Comparison of ENCODE assay signal across 8 cellular contexts in the genomic region with DNA sequence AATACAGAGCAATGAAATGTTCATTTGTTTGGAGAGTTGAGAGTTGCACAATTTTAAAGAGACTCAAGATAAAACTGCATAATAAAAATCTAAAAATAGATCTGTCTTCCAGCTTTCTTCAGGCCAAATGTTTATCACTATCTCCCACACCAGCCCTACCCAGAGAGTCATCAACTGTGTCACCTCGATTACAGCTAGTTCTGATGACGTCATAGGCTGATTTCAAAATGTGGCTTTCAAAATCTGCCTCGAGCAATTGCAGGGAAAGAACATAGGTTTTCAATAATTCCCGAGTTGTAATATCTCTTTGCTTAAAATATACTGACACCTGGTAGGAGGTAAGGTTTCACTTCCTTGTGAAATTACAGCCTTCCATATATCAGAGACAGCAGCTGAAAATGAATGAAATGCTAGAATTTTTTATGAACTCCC.
DNase-seq lines count a peak whose midpoint lies in the region; ATAC-seq, FAIRE-seq and TF ChIP-seq lines count a peak whose summit lies in the region.

No MANE protein-coding gene starts in this region.

- POLR2A ChIA-PET in activated CD4-positive, alpha-beta T cell treated with anti-CD3 and anti-CD28 coated beads for 36 hours (lab: Charles Lee): no interaction called here

- FAIRE-seq in astrocyte (lab: Jason Lieb, UNC): peak; percentile 62

- H3K9me3 Mint-ChIP-seq in activated CD4-positive, alpha-beta T cell treated with anti-CD3 and anti-CD28 coated beads for 36 hours (ENCODE audit: low read depth): no peaks in the 10 kb centered on the region
- H3K9me3 Mint-ChIP-seq in astrocyte (ENCODE audit: unreplicated experiment): no peaks in the 10 kb centered on the region

- no peak overlapping the region for H2AFZ ChIP-seq in astrocyte (ENCODE audit: low read depth, low read length)

- H3K27me3 ChIP-seq in astrocyte (ENCODE audit: insufficient read depth, low read length) (no peaks in the 10 kb centered on the region), right lobe of liver (no peaks in the 10 kb centered on the region), vagina (no peaks in the 10 kb centered on the region), dorsolateral prefrontal cortex (no peaks in the 10 kb centered on the region)

- no peak for DNase-seq in activated CD4-positive, alpha-beta T cell treated with anti-CD3 and anti-CD28 coated beads for 36 hours
- DNase-seq in activated CD4-positive, alpha-beta T cell treated with anti-CD3 and anti-CD28 coated beads for 4 hours: no peak
- DNase-seq in astrocyte (ENCODE audit: low read depth) (peak; percentile 69), right lobe of liver (no peak), vagina (ENCODE audit: extremely low spot score in 2 of 2) (peak in 1 of 2 donors; percentile 90), dorsolateral prefrontal cortex (no peak)
- no peak for DNase-seq in stimulated activated CD4-positive, alpha-beta T cell treated with anti-CD3 and anti-CD28 coated beads, Interleukin-15, amount 100 ng/mL, for 24 hours

- H4K20me1 ChIP-seq in astrocyte (ENCODE audit: insufficient read depth, low read length): no peaks in the 10 kb centered on the region

- intact Hi-C loops in activated CD4-positive, alpha-beta T cell treated with anti-CD3 and anti-CD28 coated beads for 36 hours (cut with DNase I, micrococcal nuclease): no loop called here
- intact Hi-C loops in right lobe of liver (cut with DNase I): no loop called here
- intact Hi-C loops in vagina (cut with DNase I): loop anchor here (10.0 kb wide), 1 partner anchor 671 kb away; no protein-coding TSS in a partner anchor
- intact Hi-C loops in dorsolateral prefrontal cortex (cut with DNase I): loop anchor here in 1 of 2 donors (10.0 kb wide), 1 partner anchor 271 kb away; no protein-coding TSS in a partner anchor

- peak overlapping the region; percentile 33 for H3K4me2 ChIP-seq in astrocyte (ENCODE audit: low read length)

- H3K27ac ChIP-seq in astrocyte (ENCODE audit: low read depth, low read length): peak overlapping the region; percentile 13
- no peak overlapping the region for H3K27ac ChIP-seq in right lobe of liver
- H3K27ac ChIP-seq in vagina: peak overlapping the region; percentile 67
- peak overlapping the region in 15 of 59 donors; percentile 1 to 61 (median 39) for H3K27ac ChIP-seq in dorsolateral prefrontal cortex

- H3K27me3 Mint-ChIP-seq in activated CD4-positive, alpha-beta T cell treated with anti-CD3 and anti-CD28 coated beads for 36 hours: no peaks in the 10 kb centered on the region
- H3K27me3 Mint-ChIP-seq in astrocyte (ENCODE audit: low read depth, unreplicated experiment): no peaks in the 10 kb centered on the region

- no peaks in the 10 kb centered on the region for H3K79me2 ChIP-seq in astrocyte (ENCODE audit: insufficient read depth, low read length)

- no peaks in the 10 kb centered on the region for H3K9me3 ChIP-seq in astrocyte (ENCODE audit: insufficient read depth, low read depth, low read length)
- no peaks in the 10 kb centered on the region for H3K9me3 ChIP-seq in right lobe of liver
- H3K9me3 ChIP-seq in vagina: no peaks in the 10 kb centered on the region

- no peak overlapping the region for H3K4me3 Mint-ChIP-seq in activated CD4-positive, alpha-beta T cell treated with anti-CD3 and anti-CD28 coated beads for 36 hours
- no peak overlapping the region for H3K4me3 Mint-ChIP-seq in astrocyte (ENCODE audit: unreplicated experiment)

- TF ChIP-seq POLR2A in right lobe of liver (IDR thresholded peaks at IDR 0.05) (no peak), vagina (IDR thresholded peaks at IDR 0.05) (no peak)

- peaks cover 11% of the 10 kb centered on the region for H3K4me1 Mint-ChIP-seq in activated CD4-positive, alpha-beta T cell treated with anti-CD3 and anti-CD28 coated beads for 36 hours
- H3K4me1 Mint-ChIP-seq in astrocyte (ENCODE audit: low read depth, unreplicated experiment): peaks cover 9% of the 10 kb centered on the region

- TF ChIP-seq CTCF in astrocyte (IDR thresholded peaks at IDR 0.05; ENCODE audit: insufficient read depth, low read depth, low read length) (no peak), right lobe of liver (IDR thresholded peaks at IDR 0.05) (no peak), vagina (IDR thresholded peaks at IDR 0.05) (no peak), dorsolateral prefrontal cortex (IDR thresholded peaks at IDR 0.05 in 54 of 56, conservative IDR thresholded peaks at IDR 0.05 in 2 of 56; ENCODE audit: low read depth in 1 of 56, partially characterized antibody in 56 of 56) (no peak)

- CTCF ChIA-PET in activated CD4-positive, alpha-beta T cell treated with anti-CD3 and anti-CD28 coated beads for 36 hours (lab: Charles Lee): interaction anchor here (0.7 kb wide), 1 partner anchor 732 kb away, joined by 3 read pairs; no protein-coding TSS in a partner anchor

- H3K36me3 ChIP-seq in astrocyte (ENCODE audit: insufficient read depth, low read length) (no peaks in the 10 kb centered on the region), right lobe of liver (no peaks in the 10 kb centered on the region), vagina (no peaks in the 10 kb centered on the region)

- H3K36me3 Mint-ChIP-seq in activated CD4-positive, alpha-beta T cell treated with anti-CD3 and anti-CD28 coated beads for 36 hours (ENCODE audit: low read depth): no peaks in the 10 kb centered on the region
- H3K36me3 Mint-ChIP-seq in astrocyte (ENCODE audit: low read depth, unreplicated experiment): no peaks in the 10 kb centered on the region

- 4% methylated on average over 4 of the region's 4 CpGs for WGBS in right lobe of liver (ENCODE audit: insufficient coverage, low coverage, low lambda C conversion rate, missing lambda C conversion rate)

- H3K9ac ChIP-seq in astrocyte (ENCODE audit: low read length): no peak overlapping the region

- no peaks in the 10 kb centered on the region for H3K4me1 ChIP-seq in astrocyte (ENCODE audit: insufficient read depth, low read length)
- no peaks in the 10 kb centered on the region for H3K4me1 ChIP-seq in right lobe of liver
- H3K4me1 ChIP-seq in vagina: peaks cover 12% of the 10 kb centered on the region

- H3K27ac Mint-ChIP-seq in activated CD4-positive, alpha-beta T cell treated with anti-CD3 and anti-CD28 coated beads for 36 hours: no peak overlapping the region
- H3K27ac Mint-ChIP-seq in astrocyte (ENCODE audit: unreplicated experiment): no peak overlapping the region

- H3K4me3 ChIP-seq in astrocyte (ENCODE audit: insufficient read depth, low read depth, low read length): no peak overlapping the region
- no peak overlapping the region for H3K4me3 ChIP-seq in right lobe of liver
- H3K4me3 ChIP-seq in vagina: no peak overlapping the region
- H3K4me3 ChIP-seq in dorsolateral prefrontal cortex: no peak overlapping the region

- ATAC-seq in activated CD4-positive, alpha-beta T cell treated with anti-CD3 and anti-CD28 coated beads for 36 hours: peak; percentile 63
- ATAC-seq in right lobe of liver: peak in 3 of 4 donors; percentile 20 to 70 (median 67)
- no peak for ATAC-seq in activated CD4-positive, CD25-positive, alpha-beta regulatory T cell treated with anti-CD3 and anti-CD28 coated beads, Interleukin-2, amount 50 U/mL, for 24 hours

Comparison
In these comparisons a context has a peak if more than half of its experiments do, and no peak if none do; other contexts are left out.
1. ATAC-seq: peak in activated CD4-positive, alpha-beta T cell treated with anti-CD3 and anti-CD28 coated beads for 36 hours (single experiment) and right lobe of liver (3 of 4); none in activated CD4-positive, CD25-positive, alpha-beta regulatory T cell treated with anti-CD3 and anti-CD28 coated beads, Interleukin-2, amount 50 U/mL, for 24 hours (0 of 2).
2. H3K27ac ChIP-seq: peak in astrocyte (single experiment) and vagina (single experiment); none in right lobe of liver (0 of 3).